Comparison of ENCODE assay signal across 1 cellular context in the genomic region with DNA sequence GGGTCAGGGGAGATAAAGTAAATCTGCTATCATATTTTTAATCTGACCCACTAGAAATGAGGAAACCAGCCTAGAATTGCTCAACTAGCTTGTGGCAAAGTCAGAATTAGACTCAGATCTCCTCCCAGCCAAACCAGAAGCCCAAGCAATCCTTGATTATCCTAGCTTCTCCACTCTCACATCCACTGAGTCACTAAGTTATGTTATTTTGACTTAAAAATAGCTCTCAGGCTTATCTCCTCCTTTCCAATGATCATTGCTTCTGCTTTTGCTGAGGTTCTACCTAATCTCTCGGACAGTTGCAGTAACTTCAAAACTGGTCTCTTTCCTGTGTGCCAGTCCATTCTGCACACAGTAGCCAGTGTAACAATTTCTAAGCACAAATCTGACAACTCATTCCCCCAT.
TF ChIP-seq lines count a peak whose summit lies in the region.

No MANE protein-coding gene starts in this region.

TF ChIP-seq in GM23338, 12 proteins besides CTCF, POLR2A, EP300 and RAD21:
- TF ChIP-seq STAT1 (IDR thresholded peaks at IDR 0.05; ENCODE audit: unreplicated experiment) (no peak), NANOG (IDR thresholded peaks at IDR 0.05; ENCODE audit: borderline replicate concordance) (no peak), JUNB (IDR thresholded peaks at IDR 0.05; ENCODE audit: unreplicated experiment) (no peak), EZH2 (IDR thresholded peaks at IDR 0.05; ENCODE audit: low read depth, unreplicated experiment) (no peak), ZNF114 (CRISPR knock-in tag; IDR thresholded peaks at IDR 0.05) (no peak), ZNF331 (CRISPR knock-in tag; IDR thresholded peaks at IDR 0.05; ENCODE audit: low read depth) (no peak), CREB1 (CRISPR knock-in tag; IDR thresholded peaks at IDR 0.05; ENCODE audit: low read depth) (no peak), POLR2AphosphoS5 (IDR thresholded peaks at IDR 0.05; ENCODE audit: low read depth) (no peak), EZH2phosphoT487 (IDR thresholded peaks at IDR 0.05; ENCODE audit: unreplicated experiment) (no peak)
- TF ChIP-seq, protein P1, sequence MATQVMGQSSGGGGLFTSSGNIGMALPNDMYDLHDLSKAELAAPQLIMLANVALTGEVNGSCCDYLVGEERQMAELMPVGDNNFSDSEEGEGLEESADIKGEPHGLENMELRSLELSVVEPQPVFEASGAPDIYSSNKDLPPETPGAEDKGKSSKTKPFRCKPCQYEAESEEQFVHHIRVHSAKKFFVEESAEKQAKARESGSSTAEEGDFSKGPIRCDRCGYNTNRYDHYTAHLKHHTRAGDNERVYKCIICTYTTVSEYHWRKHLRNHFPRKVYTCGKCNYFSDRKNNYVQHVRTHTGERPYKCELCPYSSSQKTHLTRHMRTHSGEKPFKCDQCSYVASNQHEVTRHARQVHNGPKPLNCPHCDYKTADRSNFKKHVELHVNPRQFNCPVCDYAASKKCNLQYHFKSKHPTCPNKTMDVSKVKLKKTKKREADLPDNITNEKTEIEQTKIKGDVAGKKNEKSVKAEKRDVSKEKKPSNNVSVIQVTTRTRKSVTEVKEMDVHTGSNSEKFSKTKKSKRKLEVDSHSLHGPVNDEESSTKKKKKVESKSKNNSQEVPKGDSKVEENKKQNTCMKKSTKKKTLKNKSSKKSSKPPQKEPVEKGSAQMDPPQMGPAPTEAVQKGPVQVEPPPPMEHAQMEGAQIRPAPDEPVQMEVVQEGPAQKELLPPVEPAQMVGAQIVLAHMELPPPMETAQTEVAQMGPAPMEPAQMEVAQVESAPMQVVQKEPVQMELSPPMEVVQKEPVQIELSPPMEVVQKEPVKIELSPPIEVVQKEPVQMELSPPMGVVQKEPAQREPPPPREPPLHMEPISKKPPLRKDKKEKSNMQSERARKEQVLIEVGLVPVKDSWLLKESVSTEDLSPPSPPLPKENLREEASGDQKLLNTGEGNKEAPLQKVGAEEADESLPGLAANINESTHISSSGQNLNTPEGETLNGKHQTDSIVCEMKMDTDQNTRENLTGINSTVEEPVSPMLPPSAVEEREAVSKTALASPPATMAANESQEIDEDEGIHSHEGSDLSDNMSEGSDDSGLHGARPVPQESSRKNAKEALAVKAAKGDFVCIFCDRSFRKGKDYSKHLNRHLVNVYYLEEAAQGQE (IDR thresholded peaks at IDR 0.05; ENCODE audit: unreplicated experiment), result no peak
- TF ChIP-seq, protein P2, sequence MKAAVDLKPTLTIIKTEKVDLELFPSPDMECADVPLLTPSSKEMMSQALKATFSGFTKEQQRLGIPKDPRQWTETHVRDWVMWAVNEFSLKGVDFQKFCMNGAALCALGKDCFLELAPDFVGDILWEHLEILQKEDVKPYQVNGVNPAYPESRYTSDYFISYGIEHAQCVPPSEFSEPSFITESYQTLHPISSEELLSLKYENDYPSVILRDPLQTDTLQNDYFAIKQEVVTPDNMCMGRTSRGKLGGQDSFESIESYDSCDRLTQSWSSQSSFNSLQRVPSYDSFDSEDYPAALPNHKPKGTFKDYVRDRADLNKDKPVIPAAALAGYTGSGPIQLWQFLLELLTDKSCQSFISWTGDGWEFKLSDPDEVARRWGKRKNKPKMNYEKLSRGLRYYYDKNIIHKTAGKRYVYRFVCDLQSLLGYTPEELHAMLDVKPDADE (IDR thresholded peaks at IDR 0.05), result no peak
- TF ChIP-seq, protein P3, sequence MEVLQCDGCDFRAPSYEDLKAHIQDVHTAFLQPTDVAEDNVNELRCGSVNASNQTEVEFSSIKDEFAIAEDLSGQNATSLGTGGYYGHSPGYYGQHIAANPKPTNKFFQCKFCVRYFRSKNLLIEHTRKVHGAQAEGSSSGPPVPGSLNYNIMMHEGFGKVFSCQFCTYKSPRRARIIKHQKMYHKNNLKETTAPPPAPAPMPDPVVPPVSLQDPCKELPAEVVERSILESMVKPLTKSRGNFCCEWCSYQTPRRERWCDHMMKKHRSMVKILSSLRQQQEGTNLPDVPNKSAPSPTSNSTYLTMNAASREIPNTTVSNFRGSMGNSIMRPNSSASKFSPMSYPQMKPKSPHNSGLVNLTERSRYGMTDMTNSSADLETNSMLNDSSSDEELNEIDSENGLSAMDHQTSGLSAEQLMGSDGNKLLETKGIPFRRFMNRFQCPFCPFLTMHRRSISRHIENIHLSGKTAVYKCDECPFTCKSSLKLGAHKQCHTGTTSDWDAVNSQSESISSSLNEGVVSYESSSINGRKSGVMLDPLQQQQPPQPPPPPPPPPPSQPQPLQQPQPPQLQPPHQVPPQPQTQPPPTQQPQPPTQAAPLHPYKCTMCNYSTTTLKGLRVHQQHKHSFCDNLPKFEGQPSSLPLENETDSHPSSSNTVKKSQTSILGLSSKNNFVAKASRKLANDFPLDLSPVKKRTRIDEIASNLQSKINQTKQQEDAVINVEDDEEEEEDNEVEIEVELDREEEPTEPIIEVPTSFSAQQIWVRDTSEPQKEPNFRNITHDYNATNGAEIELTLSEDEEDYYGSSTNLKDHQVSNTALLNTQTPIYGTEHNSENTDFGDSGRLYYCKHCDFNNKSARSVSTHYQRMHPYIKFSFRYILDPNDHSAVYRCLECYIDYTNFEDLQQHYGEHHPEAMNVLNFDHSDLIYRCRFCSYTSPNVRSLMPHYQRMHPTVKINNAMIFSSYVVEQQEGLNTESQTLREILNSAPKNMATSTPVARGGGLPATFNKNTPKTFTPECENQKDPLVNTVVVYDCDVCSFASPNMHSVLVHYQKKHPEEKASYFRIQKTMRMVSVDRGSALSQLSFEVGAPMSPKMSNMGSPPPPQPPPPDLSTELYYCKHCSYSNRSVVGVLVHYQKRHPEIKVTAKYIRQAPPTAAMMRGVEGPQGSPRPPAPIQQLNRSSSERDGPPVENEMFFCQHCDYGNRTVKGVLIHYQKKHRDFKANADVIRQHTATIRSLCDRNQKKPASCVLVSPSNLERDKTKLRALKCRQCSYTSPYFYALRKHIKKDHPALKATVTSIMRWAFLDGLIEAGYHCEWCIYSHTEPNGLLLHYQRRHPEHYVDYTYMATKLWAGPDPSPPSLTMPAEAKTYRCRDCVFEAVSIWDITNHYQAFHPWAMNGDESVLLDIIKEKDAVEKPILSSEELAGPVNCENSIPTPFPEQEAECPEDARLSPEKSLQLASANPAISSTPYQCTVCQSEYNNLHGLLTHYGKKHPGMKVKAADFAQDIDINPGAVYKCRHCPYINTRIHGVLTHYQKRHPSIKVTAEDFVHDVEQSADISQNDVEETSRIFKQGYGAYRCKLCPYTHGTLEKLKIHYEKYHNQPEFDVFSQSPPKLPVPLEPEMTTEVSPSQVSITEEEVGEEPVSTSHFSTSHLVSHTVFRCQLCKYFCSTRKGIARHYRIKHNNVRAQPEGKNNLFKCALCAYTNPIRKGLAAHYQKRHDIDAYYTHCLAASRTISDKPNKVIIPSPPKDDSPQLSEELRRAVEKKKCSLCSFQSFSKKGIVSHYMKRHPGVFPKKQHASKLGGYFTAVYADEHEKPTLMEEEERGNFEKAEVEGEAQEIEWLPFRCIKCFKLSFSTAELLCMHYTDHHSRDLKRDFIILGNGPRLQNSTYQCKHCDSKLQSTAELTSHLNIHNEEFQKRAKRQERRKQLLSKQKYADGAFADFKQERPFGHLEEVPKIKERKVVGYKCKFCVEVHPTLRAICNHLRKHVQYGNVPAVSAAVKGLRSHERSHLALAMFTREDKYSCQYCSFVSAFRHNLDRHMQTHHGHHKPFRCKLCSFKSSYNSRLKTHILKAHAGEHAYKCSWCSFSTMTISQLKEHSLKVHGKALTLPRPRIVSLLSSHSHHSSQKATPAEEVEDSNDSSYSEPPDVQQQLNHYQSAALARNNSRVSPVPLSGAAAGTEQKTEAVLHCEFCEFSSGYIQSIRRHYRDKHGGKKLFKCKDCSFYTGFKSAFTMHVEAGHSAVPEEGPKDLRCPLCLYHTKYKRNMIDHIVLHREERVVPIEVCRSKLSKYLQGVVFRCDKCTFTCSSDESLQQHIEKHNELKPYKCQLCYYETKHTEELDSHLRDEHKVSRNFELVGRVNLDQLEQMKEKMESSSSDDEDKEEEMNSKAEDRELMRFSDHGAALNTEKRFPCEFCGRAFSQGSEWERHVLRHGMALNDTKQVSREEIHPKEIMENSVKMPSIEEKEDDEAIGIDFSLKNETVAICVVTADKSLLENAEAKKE (CRISPR knock-in tag; IDR thresholded peaks at IDR 0.05), result no peak
